In genomic region chr10:61776615-61777266, GRCh38 we compare ENCODE assay signal across 23 cellular contexts.
"Had no signal": no experiment of that assay in that cellular context is flagged by ENCODE, and none has a peak within 500 bp of the region (broad histone marks: within the 10 kb centered on the region; RNA-seq: fewer than 3 reads in every experiment).

No MANE protein-coding gene starts in this region.

- H3K9me3 ChIP-seq: left ventricle myocardium inferior, mucosa of descending colon, ovary, right atrium auricular region, right lobe of liver, suprapubic skin, tibial nerve, vagina had no signal

- DNase-seq: hippocampal formation; immature natural killer cell; kidney; left colon; left ventricle myocardium inferior; midbrain; mucosa of descending colon; naive thymus-derived CD4-positive, alpha-beta T cell; ovary; right lobe of liver; stimulated activated CD4-positive, alpha-beta T cell treated with anti-CD3 and anti-CD28 coated beads, Interleukin-12 subunit alpha, Interleukin-12 subunit beta, amount 100 ng/mL, for 4 hours; stimulated activated CD4-positive, alpha-beta T cell treated with anti-CD3 and anti-CD28 coated beads, Interleukin-15, amount 100 ng/mL, for 24 hours; stimulated activated CD4-positive, alpha-beta T cell treated with anti-CD3 and anti-CD28 coated beads, Interleukin-2, amount 100 ng/mL, for 24 hours; stimulated activated CD4-positive, alpha-beta T cell treated with anti-CD3 and anti-CD28 coated beads, Interleukin-4, amount 100 ng/mL, for 1 hour; stimulated activated naive CD4-positive, alpha-beta T cell had no signal

- FAIRE-seq: islet of Langerhans, kidney had no signal

- H3K4me3 ChIP-seq: left ventricle myocardium inferior, lung, mucosa of descending colon, ovary, right atrium auricular region, right lobe of liver, skin epidermis, suprapubic skin, tibial nerve, vagina had no signal

- H3K27me3 ChIP-seq: ovary, right atrium auricular region, right lobe of liver, suprapubic skin, tibial nerve, vagina had no signal

- H3K27ac ChIP-seq: left ventricle myocardium inferior, ovary, right atrium auricular region, right lobe of liver, skin epidermis, suprapubic skin, tibial nerve, vagina had no signal

- H3K4me1 ChIP-seq: left ventricle myocardium inferior, right lobe of liver had no signal

- H3K36me3 ChIP-seq: left ventricle myocardium inferior, ovary, right atrium auricular region, right lobe of liver, suprapubic skin, tibial nerve, vagina had no signal

- ATAC-seq: left colon; mucosa of descending colon; naive thymus-derived CD4-positive, alpha-beta T cell; natural killer cell treated with Interleukin-12 subunit alpha and Interleukin-12 subunit beta and Interleukin-15 and Interleukin-18, amount 100 ng/mL, for 72 hours; right lobe of liver had no signal
